Comparison of ENCODE assay signal across 18 cellular contexts in genomic region chr2:31247671-31248070, GRCh38. TPM values are rescaled to one million over a fixed set of nuclear protein-coding genes. Genes with fewer than 3 reads are reported as not detected.
DNase-seq lines count a peak whose midpoint lies in the region; ATAC-seq and TF ChIP-seq lines count a peak whose summit lies in the region.
"Had no signal": no experiment of that assay in that cellular context is flagged by ENCODE, and none has a peak within 500 bp of the region (broad histone marks: within the 10 kb centered on the region; RNA-seq: fewer than 3 reads in every experiment).

No MANE protein-coding gene starts in this region.

- no peak overlapping the region for H4K91ac ChIP-seq in trophoblast cell (ENCODE audit: low read depth, low read length)

- H3K4me3 ChIP-seq in H7 (ENCODE audit: insufficient read depth, low read depth, low read length), result no peak overlapping the region
- H3K4me3 ChIP-seq in trophoblast cell (ENCODE audit: low read depth, low read length), result no peak overlapping the region
- H3K4me3 ChIP-seq in brain microvascular endothelial cell (ENCODE audit: low read depth, low read length), result no peak overlapping the region

- H4K8ac ChIP-seq in trophoblast cell (ENCODE audit: low read depth, low read length), result no peak overlapping the region

- in situ Hi-C loops in brain microvascular endothelial cell (cut with HindIII; ENCODE audit: low pct_ligation_motif_present, low sequenced_read_pairs), result no loop called here

- no peak overlapping the region for H2BK5ac ChIP-seq in trophoblast cell (ENCODE audit: low read depth, low read length, poor library complexity)

- H2AFZ ChIP-seq in trophoblast cell (ENCODE audit: insufficient read depth, low read length, poor library complexity), result no peak overlapping the region

- WGBS in trophoblast cell (ENCODE audit: extremely low coverage, insufficient coverage, insufficient read length), result no CpG with 5 or more reads among the region's 5 CpGs

- H3K79me1 ChIP-seq in trophoblast cell (ENCODE audit: low read length), result peaks cover 2% of the 10 kb centered on the region

- no peak overlapping the region for H2BK12ac ChIP-seq in trophoblast cell (ENCODE audit: low read length)

- H4K12ac ChIP-seq in trophoblast cell (ENCODE audit: low read depth, low read length), result no peak overlapping the region

- H3K18ac ChIP-seq in trophoblast cell (ENCODE audit: low read length), result no peak overlapping the region

- H3K27me3 ChIP-seq in H7 (ENCODE audit: control insufficient read depth, insufficient read depth, low read length) (no peaks in the 10 kb centered on the region), trophoblast cell (ENCODE audit: insufficient read depth, low read length) (no peaks in the 10 kb centered on the region), brain microvascular endothelial cell (replicated peaks) (no peaks in the 10 kb centered on the region)

- H3K4me1 ChIP-seq in trophoblast cell (ENCODE audit: control insufficient read depth in 1 of 2, insufficient read depth in 2 of 2, low read length in 2 of 2), result peaks cover 3 to 13% of the 10 kb centered on the region in 2 experiments

- DNase-seq in H7 (peak; percentile 6), islet precursor cell (peak; percentile 46), trophoblast cell (peak; percentile 41 to 73), NCI-H1930 (lab: John Stamatoyannopoulos, UW) (no peak), brain microvascular endothelial cell (no peak)
- DNase-seq: AML-193; MV-4-11; NCI-H1417; NCI-H2029; NCI-H2171; NCI-H446 treated with DMSO at 0.1 percent for 48 hours; NK-92 treated with Interleukin-12 subunit alpha and Interleukin-12 subunit beta, amount 100 ng/mL, for 24 hours had no signal

- no peak overlapping the region for H2BK120ac ChIP-seq in trophoblast cell (ENCODE audit: insufficient read depth, low read length, poor library complexity)

- H3K4ac ChIP-seq in trophoblast cell (ENCODE audit: low read depth, low read length), result no peak overlapping the region

- no peak overlapping the region for H3K9ac ChIP-seq in trophoblast cell (ENCODE audit: low read length)

- peak overlapping the region; percentile 12 for H3K27ac ChIP-seq in trophoblast cell (ENCODE audit: low read depth, low read length)
- no peak overlapping the region for H3K27ac ChIP-seq in brain microvascular endothelial cell
- H3K27ac ChIP-seq: RWPE1 had no signal

- no peak overlapping the region for H2AK5ac ChIP-seq in trophoblast cell (ENCODE audit: low read length)

- H3K36me3 ChIP-seq in H7 (replicated peaks; ENCODE audit: control insufficient read depth, insufficient read depth, low read length), result peaks cover 5% of the 10 kb centered on the region
- H3K36me3 ChIP-seq in trophoblast cell (ENCODE audit: control insufficient read depth in 1 of 2, insufficient read depth in 2 of 2, low read length in 2 of 2), result peaks cover 21 to 34% of the 10 kb centered on the region in 2 experiments
- peaks cover 16% of the 10 kb centered on the region for H3K36me3 ChIP-seq in brain microvascular endothelial cell (replicated peaks)

- H3K14ac ChIP-seq in trophoblast cell (ENCODE audit: low read length), result no peak overlapping the region

- no peak overlapping the region for H3K4me2 ChIP-seq in trophoblast cell (ENCODE audit: low read length)

- peak; percentile 33; the same call in 2 of the 3 replicates for ATAC-seq in SK-N-SH treated with all-trans-retinoic acid at 6 μM for 48 hours
- no peak for ATAC-seq in HG02884 (IDR thresholded peaks at IDR 0.05; ENCODE audit: unreplicated experiment)
- ATAC-seq in HG03571 (IDR thresholded peaks at IDR 0.05; ENCODE audit: unreplicated experiment), result no peak

- no peak for TF ChIP-seq CTCF in brain microvascular endothelial cell (IDR thresholded peaks at IDR 0.05; ENCODE audit: low read depth, low read length, missing control alignments)

- no peaks in the 10 kb centered on the region for H3K9me3 ChIP-seq in trophoblast cell (ENCODE audit: insufficient read depth, low read depth, low read length)

- no peaks in the 10 kb centered on the region for H3K79me2 ChIP-seq in trophoblast cell (ENCODE audit: control insufficient read depth, insufficient read depth, low read length, poor library complexity)

- no peak overlapping the region for H3K23ac ChIP-seq in trophoblast cell (ENCODE audit: low read length)

TF ChIP-seq in SK-N-SH treated with all-trans-retinoic acid at 6 μM for 48 hours, 23 proteins besides CTCF, POLR2A, EP300 and RAD21:
- TF ChIP-seq ZNF8 (CRISPR knock-in tag; IDR thresholded peaks at IDR 0.05) (no peak), ARNTL (CRISPR knock-in tag; IDR thresholded peaks at IDR 0.05; ENCODE audit: borderline replicate concordance, low read depth) (no peak), SNAI2 (CRISPR knock-in tag; IDR thresholded peaks at IDR 0.05) (no peak), CSDC2 (CRISPR knock-in tag; IDR thresholded peaks at IDR 0.05) (no peak), BACH2 (CRISPR knock-in tag; IDR thresholded peaks at IDR 0.05; ENCODE audit: borderline replicate concordance) (no peak), ZNF565 (CRISPR knock-in tag; conservative IDR thresholded peaks at IDR 0.05; ENCODE audit: low read depth) (no peak), ESRRG (CRISPR knock-in tag; IDR thresholded peaks at IDR 0.05) (no peak), ZNF70 (CRISPR knock-in tag; IDR thresholded peaks at IDR 0.05) (no peak), RARB (CRISPR knock-in tag; IDR thresholded peaks at IDR 0.05) (no peak), ISL1 (CRISPR knock-in tag; IDR thresholded peaks at IDR 0.05) (no peak), ZC3H10 (CRISPR knock-in tag; IDR thresholded peaks at IDR 0.05) (no peak), ZFP3 (CRISPR knock-in tag; IDR thresholded peaks at IDR 0.05) (no peak), TOX (CRISPR knock-in tag; IDR thresholded peaks at IDR 0.05; ENCODE audit: borderline replicate concordance) (no peak), TCF4 (CRISPR knock-in tag; IDR thresholded peaks at IDR 0.05; ENCODE audit: borderline replicate concordance) (no peak), GLIS3 (CRISPR knock-in tag; IDR thresholded peaks at IDR 0.05) (no peak), POU6F1 (CRISPR knock-in tag; IDR thresholded peaks at IDR 0.05; ENCODE audit: borderline replicate concordance, low read depth) (no peak)
- TF ChIP-seq, protein P1, sequence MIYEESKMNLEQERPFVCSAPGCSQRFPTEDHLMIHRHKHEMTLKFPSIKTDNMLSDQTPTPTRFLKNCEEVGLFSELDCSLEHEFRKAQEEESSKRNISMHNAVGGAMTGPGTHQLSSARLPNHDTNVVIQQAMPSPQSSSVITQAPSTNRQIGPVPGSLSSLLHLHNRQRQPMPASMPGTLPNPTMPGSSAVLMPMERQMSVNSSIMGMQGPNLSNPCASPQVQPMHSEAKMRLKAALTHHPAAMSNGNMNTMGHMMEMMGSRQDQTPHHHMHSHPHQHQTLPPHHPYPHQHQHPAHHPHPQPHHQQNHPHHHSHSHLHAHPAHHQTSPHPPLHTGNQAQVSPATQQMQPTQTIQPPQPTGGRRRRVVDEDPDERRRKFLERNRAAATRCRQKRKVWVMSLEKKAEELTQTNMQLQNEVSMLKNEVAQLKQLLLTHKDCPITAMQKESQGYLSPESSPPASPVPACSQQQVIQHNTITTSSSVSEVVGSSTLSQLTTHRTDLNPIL (CRISPR knock-in tag; IDR thresholded peaks at IDR 0.05; ENCODE audit: low read depth), result no peak
- TF ChIP-seq, protein P2, sequence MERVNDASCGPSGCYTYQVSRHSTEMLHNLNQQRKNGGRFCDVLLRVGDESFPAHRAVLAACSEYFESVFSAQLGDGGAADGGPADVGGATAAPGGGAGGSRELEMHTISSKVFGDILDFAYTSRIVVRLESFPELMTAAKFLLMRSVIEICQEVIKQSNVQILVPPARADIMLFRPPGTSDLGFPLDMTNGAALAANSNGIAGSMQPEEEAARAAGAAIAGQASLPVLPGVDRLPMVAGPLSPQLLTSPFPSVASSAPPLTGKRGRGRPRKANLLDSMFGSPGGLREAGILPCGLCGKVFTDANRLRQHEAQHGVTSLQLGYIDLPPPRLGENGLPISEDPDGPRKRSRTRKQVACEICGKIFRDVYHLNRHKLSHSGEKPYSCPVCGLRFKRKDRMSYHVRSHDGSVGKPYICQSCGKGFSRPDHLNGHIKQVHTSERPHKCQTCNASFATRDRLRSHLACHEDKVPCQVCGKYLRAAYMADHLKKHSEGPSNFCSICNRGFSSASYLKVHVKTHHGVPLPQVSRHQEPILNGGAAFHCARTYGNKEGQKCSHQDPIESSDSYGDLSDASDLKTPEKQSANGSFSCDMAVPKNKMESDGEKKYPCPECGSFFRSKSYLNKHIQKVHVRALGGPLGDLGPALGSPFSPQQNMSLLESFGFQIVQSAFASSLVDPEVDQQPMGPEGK (CRISPR knock-in tag; IDR thresholded peaks at IDR 0.05; ENCODE audit: borderline replicate concordance), result no peak

RNA-seq across cellular contexts. Expression of gene EHD3, which starts 13.7 kb away (rescaled TPM):
- 7.3 and 8.7 TPM in 2 replicates for total RNA-seq in H7 (2014; rRNA removed; shearing (Covaris generic))
- polyA plus RNA-seq in trophoblast cell (2013), result 26.5 and 29.5 TPM in 2 replicates

RNA-seq across cellular contexts. Expression of gene CAPN14, which starts 30.4 kb away (rescaled TPM):
- total RNA-seq in H7 (2014; rRNA removed; shearing (Covaris generic)), result 0.11 and 0.17 TPM in 2 replicates
- 0.64 and 0.81 TPM in 2 replicates for polyA plus RNA-seq in trophoblast cell (2013)
- polyA plus RNA-seq: CD14-positive monocyte, H1 had no signal

Comparison
In these comparisons a context has a peak if more than half of its experiments do, and no peak if none do; other contexts are left out.
1. DNase-seq: peak in H7 (single experiment), islet precursor cell (single experiment) and trophoblast cell (2 of 2); none in NCI-H1930 (0 of 2) and brain microvascular endothelial cell (single experiment).